Comparison of ENCODE assay signal across 15 cellular contexts in the genomic region with DNA sequence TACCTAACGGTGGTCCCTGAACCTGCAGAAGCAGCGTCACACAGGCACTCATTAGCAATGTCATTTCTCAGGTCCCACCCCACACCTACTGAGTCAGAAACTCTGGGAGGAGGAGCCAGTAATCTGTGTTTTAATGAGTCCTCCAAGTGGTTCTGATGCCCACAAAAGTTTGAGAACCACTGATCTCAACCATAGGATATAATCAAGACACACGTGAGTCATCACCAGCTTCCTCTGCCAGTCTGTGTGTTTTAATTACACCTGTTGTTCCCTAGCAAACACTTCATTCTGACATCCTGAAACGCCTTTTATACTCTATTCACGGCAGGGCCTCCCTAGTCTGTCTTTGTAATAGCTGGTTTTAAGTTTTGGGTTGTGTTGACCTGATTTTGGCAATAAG. TPM values are rescaled to one million over a fixed set of nuclear protein-coding genes. Genes with fewer than 3 reads are reported as not detected.
DNase-seq lines count a peak whose midpoint lies in the region; ATAC-seq and TF ChIP-seq lines count a peak whose summit lies in the region.
"Had no signal": no experiment of that assay in that cellular context is flagged by ENCODE, and none has a peak within 500 bp of the region (broad histone marks: within the 10 kb centered on the region; RNA-seq: fewer than 3 reads in every experiment).

No MANE protein-coding gene starts in this region.

- H3K4me3 ChIP-seq in psoas muscle, result no peak overlapping the region
- H3K4me3 ChIP-seq: K562, PC-9 had no signal

- no peak overlapping the region for H3K4me2 ChIP-seq in H9 (ENCODE audit: insufficient read depth, insufficient read length, low read length)
- H3K4me2 ChIP-seq: PC-9 had no signal

- H3K36me3 ChIP-seq in psoas muscle (ENCODE audit: insufficient read depth in 1 of 2, low read depth in 1 of 2), result no peaks in the 10 kb centered on the region

- H3K79me2 ChIP-seq in H9 (ENCODE audit: insufficient read depth, low read length), result no peaks in the 10 kb centered on the region

- TF ChIP-seq CTCF in H9 (conservative IDR thresholded peaks at IDR 0.05), result no peak
- no peak for TF ChIP-seq CTCF in psoas muscle (IDR thresholded peaks at IDR 0.05)

- no peak overlapping the region for H4K5ac ChIP-seq in H9 (ENCODE audit: insufficient read length, low read depth, low read length)

- H4K20me1 ChIP-seq in H9 (ENCODE audit: control insufficient read depth, insufficient read depth, insufficient read length), result no peaks in the 10 kb centered on the region

- no peak overlapping the region for H2AFZ ChIP-seq in H9 (ENCODE audit: low read length)
- H2AFZ ChIP-seq: PC-9 had no signal

- H2BK20ac ChIP-seq in H9 (ENCODE audit: low read depth, low read length, poor library complexity, severe bottlenecking), result no peak overlapping the region

- intact Hi-C loops in psoas muscle (cut with DNase I), result no loop called here

- H3K23me2 ChIP-seq in H9 (ENCODE audit: insufficient read length, low read depth, low read length, poor library complexity, severe bottlenecking), result no peaks in the 10 kb centered on the region

- DNase-seq in A172 (ENCODE audit: low spot score) (peak; percentile 14), DMS53 treated with DMSO at 0.1 percent for 48 hours (lab: John Stamatoyannopoulos, UW; ENCODE audit: unreplicated experiment) (peak; percentile 93), NCI-H2029 (lab: John Stamatoyannopoulos, UW) (peak; percentile 19), NCI-H774 (lab: John Stamatoyannopoulos, UW) (peak; percentile 45), T-helper 17 cell (no peak), H9 (no peak), psoas muscle (no peak), kidney glomerular epithelial cell (lab: John Stamatoyannopoulos, UW) (no peak)
- DNase-seq: AML-193, Calu3, NCI-H1092 treated with DMSO at 0.1 percent for 48 hours, PC-9 had no signal

- no peak overlapping the region for H4K8ac ChIP-seq in H9 (replicated peaks; ENCODE audit: insufficient read length, low read depth, low read length)

- H3K27me3 ChIP-seq in H9 (ENCODE audit: insufficient read depth, low read length) (no peaks in the 10 kb centered on the region), psoas muscle (ENCODE audit: insufficient read depth in 3 of 3, low read length in 2 of 3) (no peaks in the 10 kb centered on the region)

- ATAC-seq in T-helper 17 cell (no peak), psoas muscle (no peak)
- ATAC-seq: K562 had no signal

- no peak overlapping the region for H2AK5ac ChIP-seq in H9 (ENCODE audit: insufficient read length, low read length)

- H4K91ac ChIP-seq in H9 (ENCODE audit: insufficient read length, low read depth, low read length), result no peak overlapping the region

- WGBS in H9 (ENCODE audit: extremely low coverage, insufficient read length, low lambda C conversion rate), result no CpG with 5 or more reads among the region's 5 CpGs
- WGBS in psoas muscle, 3 donors, result 70 to 81% (median 80%) methylated on average over 5 of the region's 5 CpGs

- no peak overlapping the region for H3K9ac ChIP-seq in H9 (ENCODE audit: extremely low read depth, insufficient read length, low read length)

- H3K23ac ChIP-seq in H9 (ENCODE audit: insufficient read length, low read depth, low read length), result no peak overlapping the region

- H3K36me3 Mint-ChIP-seq in T-helper 17 cell (ENCODE audit: low read depth) (peaks cover 9% of the 10 kb centered on the region), H9 (ENCODE audit: insufficient read depth in 1 of 3, low read depth in 3 of 3) (no peaks in the 10 kb centered on the region)

- no peaks in the 10 kb centered on the region for H3K79me1 ChIP-seq in H9 (ENCODE audit: insufficient read depth, low read depth, low read length, poor library complexity, severe bottlenecking)

- H3K9me3 Mint-ChIP-seq in H9, result no peaks in the 10 kb centered on the region

- H3K56ac ChIP-seq in H9 (ENCODE audit: insufficient read length, low read depth, low read length), result no peak overlapping the region

- no peak overlapping the region for H3K4ac ChIP-seq in H9 (ENCODE audit: low read depth, low read length)

- no peak overlapping the region for H3K27ac ChIP-seq in H9 (ENCODE audit: insufficient read length, low read depth, low read length)
- no peak overlapping the region for H3K27ac ChIP-seq in psoas muscle
- H3K27ac ChIP-seq: HL-60, PC-9 had no signal

- H3K27ac Mint-ChIP-seq in T-helper 17 cell (no peak overlapping the region), H9 (no peak overlapping the region)

- H3K4me1 Mint-ChIP-seq in T-helper 17 cell, result no peaks in the 10 kb centered on the region
- H3K4me1 Mint-ChIP-seq in H9, result peaks cover 12 to 24% of the 10 kb centered on the region in 2 experiments

- H2BK15ac ChIP-seq in H9 (ENCODE audit: low read depth, low read length), result no peak overlapping the region

- H3K4me1 ChIP-seq in H9 (ENCODE audit: insufficient read depth, low read length) (no peaks in the 10 kb centered on the region), psoas muscle (no peaks in the 10 kb centered on the region)

- H2BK5ac ChIP-seq in H9 (ENCODE audit: insufficient read length, low read length), result no peak overlapping the region

- H3K27me3 Mint-ChIP-seq in T-helper 17 cell (peaks cover 14% of the 10 kb centered on the region), H9 (ENCODE audit: low read depth) (peaks cover 5% of the 10 kb centered on the region; the same call in 1 of the 2 replicates)

- no peak overlapping the region for H2BK120ac ChIP-seq in H9 (ENCODE audit: low read depth, low read length, poor library complexity, severe bottlenecking)

- H3T11ph ChIP-seq in H9 (ENCODE audit: low read length), result no peak overlapping the region

- no peaks in the 10 kb centered on the region for H3K9me3 ChIP-seq in T-helper 17 cell (ENCODE audit: control insufficient read depth, low read length, poor library complexity, severe bottlenecking)
- H3K9me3 ChIP-seq in H9 (ENCODE audit: control insufficient read depth, low read depth, low read length), result no peaks in the 10 kb centered on the region
- H3K9me3 ChIP-seq in psoas muscle, result no peaks in the 10 kb centered on the region

- H3K18ac ChIP-seq in H9 (ENCODE audit: insufficient read length, low read depth, low read length), result no peak overlapping the region

- no peak overlapping the region for H3K14ac ChIP-seq in H9 (ENCODE audit: insufficient read depth, low read length)

- no peak overlapping the region for H3K4me3 Mint-ChIP-seq in T-helper 17 cell
- no peak overlapping the region for H3K4me3 Mint-ChIP-seq in H9

- H2BK12ac ChIP-seq in H9 (ENCODE audit: insufficient read length, low read depth, low read length), result no peak overlapping the region

RNA-seq across cellular contexts. Expression of gene TECTA, which starts 5.8 kb away (rescaled TPM):
- total RNA-seq in A172 (2014; rRNA removed; shearing (Covaris generic)), result 0.03 and 0.05 TPM in 2 replicates
- under 1 TPM; 0.25 to 0.57 TPM for total RNA-seq in T-helper 17 cell
- 0.66 and 0.68 TPM in 2 replicates for total RNA-seq in H9 (2021)
- total RNA-seq in psoas muscle, result 1 to 10 TPM in 1 of 4 donors, under 1 TPM in 3; 0.30 to 2.6 (median 0.59) TPM
- polyA plus RNA-seq in psoas muscle, result under 1 TPM; 0.10 to 0.27 (median 0.23) TPM
- total RNA-seq: Calu3, NCI-H460 had no signal

Comparison
In these comparisons a context has a peak if more than half of its experiments do, and no peak if none do; other contexts are left out.
1. DNase-seq: peak in A172 (single experiment), DMS53 treated with DMSO at 0.1 percent for 48 hours (single experiment), NCI-H2029 (single experiment) and NCI-H774 (single experiment); none in T-helper 17 cell (0 of 3), H9 (single experiment), psoas muscle (0 of 2) and kidney glomerular epithelial cell (single experiment).